ENCODE assay signal across 26 cellular contexts in genomic region chr3:16352428-16352827, GRCh38.
DNase-seq lines count a peak whose midpoint lies in the region; ATAC-seq and TF ChIP-seq lines count a peak whose summit lies in the region.
"Had no signal": no experiment of that assay in that cellular context is flagged by ENCODE, and none has a peak within 500 bp of the region (broad histone marks: within the 10 kb centered on the region; RNA-seq: fewer than 3 reads in every experiment).

No MANE protein-coding gene starts in this region.

- no peak for TF ChIP-seq CTCF in natural killer cell (IDR thresholded peaks at IDR 0.05)

- CTCF ChIA-PET in CD4-positive, alpha-beta memory T cell (lab: Charles Lee; ENCODE audit: partially characterized antibody): no interaction called here
- CTCF ChIA-PET in activated CD4-positive, alpha-beta memory T cell treated with anti-CD3 and anti-CD28 coated beads, Interleukin-2, amount 10 ng/mL, durations not matched to agents 7 days and 5 days (lab: Charles Lee): no interaction called here

- POLR2A ChIA-PET in CD4-positive, alpha-beta memory T cell (lab: Charles Lee; ENCODE audit: partially characterized antibody): interaction anchor here (1.3 kb wide), 1 partner anchor 11 kb away, joined by 3 read pairs; no protein-coding TSS in a partner anchor
- POLR2A ChIA-PET in activated CD4-positive, alpha-beta memory T cell treated with anti-CD3 and anti-CD28 coated beads, Interleukin-2, amount 10 ng/mL, durations not matched to agents 7 days and 5 days (lab: Charles Lee): no interaction called here

- no peak for DNase-seq in activated CD4-positive, alpha-beta T cell treated with anti-CD3 and anti-CD28 coated beads, Interleukin-2, amount 10 ng/mL, durations not matched to agents 24 days and 14 days
- no peak for DNase-seq in activated CD4-positive, alpha-beta T cell treated with anti-CD3 and anti-CD28 coated beads for 1 hour
- no peak for DNase-seq in CD4-positive, alpha-beta memory T cell
- DNase-seq in natural killer cell: no peak
- DNase-seq in activated CD4-positive, alpha-beta memory T cell treated with anti-CD3 and anti-CD28 coated beads, Interleukin-2, amount 10 ng/mL, durations not matched to agents 7 days and 5 days: no peak
- DNase-seq in NCI-H2107 treated with DMSO at 0.1 percent for 48 hours (lab: John Stamatoyannopoulos, UW; ENCODE audit: unreplicated experiment): no peak
- DNase-seq: activated CD8-positive, alpha-beta memory T cell treated with anti-CD3 and anti-CD28 coated beads, Interleukin-2, amount 50 U/mL, for 4 hours; adrenal gland; AML-193; CD8-positive, alpha-beta memory T cell; central memory CD4-positive, alpha-beta T cell; effector memory CD8-positive, alpha-beta T cell; erythroblast; KG1; left colon; MM.1S; NCI-H446; ovary; stimulated activated CD4-positive, alpha-beta T cell treated with anti-CD3 and anti-CD28 coated beads, Interleukin-15, amount 100 ng/mL, for 24 hours; stimulated activated CD4-positive, alpha-beta T cell treated with anti-CD3 and anti-CD28 coated beads, Interleukin-4, amount 100 ng/mL, for 4 hours; T1000 had no signal

- H3K4me1 ChIP-seq in CD4-positive, alpha-beta memory T cell (ENCODE audit: insufficient read depth, low read length): no peaks in the 10 kb centered on the region
- H3K4me1 ChIP-seq: adrenal gland had no signal

- intact Hi-C loops in activated CD4-positive, alpha-beta T cell treated with anti-CD3 and anti-CD28 coated beads, Interleukin-2, amount 10 ng/mL, durations not matched to agents 24 days and 14 days (cut with micrococcal nuclease): no loop called here
- intact Hi-C loops in CD4-positive, alpha-beta memory T cell (cut with micrococcal nuclease): no loop called here
- intact Hi-C loops in natural killer cell (cut with micrococcal nuclease): no loop called here

- H3K27me3 ChIP-seq in CD4-positive, alpha-beta memory T cell (ENCODE audit: insufficient read depth, low read length): no peaks in the 10 kb centered on the region
- H3K27me3 ChIP-seq: adrenal gland, ovary had no signal

- no peaks in the 10 kb centered on the region for H3K27me3 Mint-ChIP-seq in activated CD4-positive, alpha-beta T cell treated with anti-CD3 and anti-CD28 coated beads, Interleukin-2, amount 10 ng/mL, durations not matched to agents 24 days and 14 days
- no peaks in the 10 kb centered on the region for H3K27me3 Mint-ChIP-seq in CD4-positive, alpha-beta memory T cell
- no peaks in the 10 kb centered on the region for H3K27me3 Mint-ChIP-seq in activated T-helper 17 cell treated with anti-CD3 and anti-CD28 coated beads, Interleukin-2, amount 50 U/mL, for 72 hours
- no peaks in the 10 kb centered on the region for H3K27me3 Mint-ChIP-seq in natural killer cell (ENCODE audit: low read depth in 2 of 2)
- no peaks in the 10 kb centered on the region for H3K27me3 Mint-ChIP-seq in activated CD4-positive, alpha-beta memory T cell treated with anti-CD3 and anti-CD28 coated beads, Interleukin-2, amount 10 ng/mL, durations not matched to agents 7 days and 5 days
- H3K27me3 Mint-ChIP-seq: effector memory CD8-positive, alpha-beta T cell had no signal

- H3K36me3 ChIP-seq in CD4-positive, alpha-beta memory T cell (ENCODE audit: insufficient read depth, low read length): peaks cover 20% of the 10 kb centered on the region
- H3K36me3 ChIP-seq: adrenal gland, ovary had no signal

- no peak overlapping the region for H3K4me3 ChIP-seq in CD4-positive, alpha-beta memory T cell (ENCODE audit: low read length in 2 of 2)
- H3K4me3 ChIP-seq: A549, adrenal gland, GM12878, ovary had no signal

- H3K27ac Mint-ChIP-seq in activated CD4-positive, alpha-beta T cell treated with anti-CD3 and anti-CD28 coated beads, Interleukin-2, amount 10 ng/mL, durations not matched to agents 24 days and 14 days: peak overlapping the region; percentile 11
- H3K27ac Mint-ChIP-seq in CD4-positive, alpha-beta memory T cell: peak overlapping the region in 4 of 7 donors; percentile 0 to 62 (median 25)
- H3K27ac Mint-ChIP-seq in activated T-helper 17 cell treated with anti-CD3 and anti-CD28 coated beads, Interleukin-2, amount 50 U/mL, for 72 hours: peak overlapping the region; percentile 73
- peak overlapping the region; percentile 3 to 9 for H3K27ac Mint-ChIP-seq in natural killer cell
- no peak overlapping the region for H3K27ac Mint-ChIP-seq in activated CD4-positive, alpha-beta memory T cell treated with anti-CD3 and anti-CD28 coated beads, Interleukin-2, amount 10 ng/mL, durations not matched to agents 7 days and 5 days

- no peak overlapping the region for H3K4me3 Mint-ChIP-seq in activated CD4-positive, alpha-beta T cell treated with anti-CD3 and anti-CD28 coated beads, Interleukin-2, amount 10 ng/mL, durations not matched to agents 24 days and 14 days
- H3K4me3 Mint-ChIP-seq in CD4-positive, alpha-beta memory T cell: no peak overlapping the region
- H3K4me3 Mint-ChIP-seq in activated T-helper 17 cell treated with anti-CD3 and anti-CD28 coated beads, Interleukin-2, amount 50 U/mL, for 72 hours: no peak overlapping the region
- H3K4me3 Mint-ChIP-seq in natural killer cell: no peak overlapping the region
- H3K4me3 Mint-ChIP-seq in activated CD4-positive, alpha-beta memory T cell treated with anti-CD3 and anti-CD28 coated beads, Interleukin-2, amount 10 ng/mL, durations not matched to agents 7 days and 5 days: no peak overlapping the region
- H3K4me3 Mint-ChIP-seq: CD8-positive, alpha-beta memory T cell had no signal

- ATAC-seq in activated T-helper 17 cell treated with anti-CD3 and anti-CD28 coated beads, Interleukin-2, amount 50 U/mL, for 72 hours (replicated peaks): no peak
- ATAC-seq in natural killer cell (no peak), GM19328 (IDR thresholded peaks at IDR 0.05; ENCODE audit: unreplicated experiment) (no peak)
- ATAC-seq: A549; effector memory CD8-positive, alpha-beta T cell; GM12878; left colon had no signal

- H3K36me3 Mint-ChIP-seq in activated CD4-positive, alpha-beta T cell treated with anti-CD3 and anti-CD28 coated beads, Interleukin-2, amount 10 ng/mL, durations not matched to agents 24 days and 14 days (ENCODE audit: low read depth): peaks cover 57% of the 10 kb centered on the region
- H3K36me3 Mint-ChIP-seq in CD4-positive, alpha-beta memory T cell: peaks cover 52 to 77% of the 10 kb centered on the region in 2 donors
- H3K36me3 Mint-ChIP-seq in activated T-helper 17 cell treated with anti-CD3 and anti-CD28 coated beads, Interleukin-2, amount 50 U/mL, for 72 hours (ENCODE audit: low read depth): peaks cover 100% of the 10 kb centered on the region
- H3K36me3 Mint-ChIP-seq in natural killer cell: peaks cover 3% of the 10 kb centered on the region
- peaks cover 60% of the 10 kb centered on the region for H3K36me3 Mint-ChIP-seq in activated CD4-positive, alpha-beta memory T cell treated with anti-CD3 and anti-CD28 coated beads, Interleukin-2, amount 10 ng/mL, durations not matched to agents 7 days and 5 days (ENCODE audit: low read depth)

- H3K27ac ChIP-seq in CD4-positive, alpha-beta memory T cell (ENCODE audit: low read depth, low read length): no peak overlapping the region
- H3K27ac ChIP-seq: A549, adrenal gland, ovary, VCaP had no signal

- no peaks in the 10 kb centered on the region for H3K9me3 ChIP-seq in CD4-positive, alpha-beta memory T cell (ENCODE audit: control insufficient read depth in 1 of 2, low read length in 2 of 2)
- H3K9me3 ChIP-seq: A549, adrenal gland, ovary had no signal

- H3K4me1 Mint-ChIP-seq in activated CD4-positive, alpha-beta T cell treated with anti-CD3 and anti-CD28 coated beads, Interleukin-2, amount 10 ng/mL, durations not matched to agents 24 days and 14 days: peaks cover 20% of the 10 kb centered on the region
- peaks cover 7 to 26% (median 18%) of the 10 kb centered on the region in 4 donors for H3K4me1 Mint-ChIP-seq in CD4-positive, alpha-beta memory T cell
- peaks cover 28% of the 10 kb centered on the region for H3K4me1 Mint-ChIP-seq in activated T-helper 17 cell treated with anti-CD3 and anti-CD28 coated beads, Interleukin-2, amount 50 U/mL, for 72 hours
- peaks cover 30 to 34% of the 10 kb centered on the region in 2 donors for H3K4me1 Mint-ChIP-seq in natural killer cell
- H3K4me1 Mint-ChIP-seq in activated CD4-positive, alpha-beta memory T cell treated with anti-CD3 and anti-CD28 coated beads, Interleukin-2, amount 10 ng/mL, durations not matched to agents 7 days and 5 days: peaks cover 12% of the 10 kb centered on the region

- H3K9me3 Mint-ChIP-seq in activated CD4-positive, alpha-beta T cell treated with anti-CD3 and anti-CD28 coated beads, Interleukin-2, amount 10 ng/mL, durations not matched to agents 24 days and 14 days: no peaks in the 10 kb centered on the region
- H3K9me3 Mint-ChIP-seq in CD4-positive, alpha-beta memory T cell: peaks cover 0 to under 1% (median 0%) of the 10 kb centered on the region in 8 donors
- H3K9me3 Mint-ChIP-seq in activated T-helper 17 cell treated with anti-CD3 and anti-CD28 coated beads, Interleukin-2, amount 50 U/mL, for 72 hours: no peaks in the 10 kb centered on the region
- H3K9me3 Mint-ChIP-seq in natural killer cell: no peaks in the 10 kb centered on the region
- no peaks in the 10 kb centered on the region for H3K9me3 Mint-ChIP-seq in activated CD4-positive, alpha-beta memory T cell treated with anti-CD3 and anti-CD28 coated beads, Interleukin-2, amount 10 ng/mL, durations not matched to agents 7 days and 5 days
- H3K9me3 Mint-ChIP-seq: CD8-positive, alpha-beta memory T cell; effector memory CD8-positive, alpha-beta T cell had no signal
